In genomic region chr2:154394600-154394999, GRCh38 we compare ENCODE assay signal across 7 cellular contexts.
"Had no signal": no experiment of that assay in that cellular context is flagged by ENCODE, and none has a peak within 500 bp of the region (broad histone marks: within the 10 kb centered on the region; RNA-seq: fewer than 3 reads in every experiment).

No MANE protein-coding gene starts in this region.

- DNase-seq: GDM1, GF-D8 had no signal

- ATAC-seq: GM12878 had no signal

- FAIRE-seq: GM12878, GM12891, GM12892, GM18507, GM19239 had no signal

- H3K4me3 ChIP-seq: GM12878 had no signal
